ENCODE assay signal across 7 cellular contexts in genomic region chr6:163127587-163127986, GRCh38.
"Had no signal": no experiment of that assay in that cellular context is flagged by ENCODE, and none has a peak within 500 bp of the region (broad histone marks: within the 10 kb centered on the region; RNA-seq: fewer than 3 reads in every experiment).

No MANE protein-coding gene starts in this region.

- H3K4me3 ChIP-seq: GM23338 had no signal

- DNase-seq: H9, HCEC 1CT had no signal

- H3K27ac ChIP-seq: HL-60 had no signal

- ATAC-seq: GM23338, HepG2 had no signal

- FAIRE-seq: H1, H54, HepG2 had no signal
